ENCODE assay signal across 1 cellular context in the genomic region with DNA sequence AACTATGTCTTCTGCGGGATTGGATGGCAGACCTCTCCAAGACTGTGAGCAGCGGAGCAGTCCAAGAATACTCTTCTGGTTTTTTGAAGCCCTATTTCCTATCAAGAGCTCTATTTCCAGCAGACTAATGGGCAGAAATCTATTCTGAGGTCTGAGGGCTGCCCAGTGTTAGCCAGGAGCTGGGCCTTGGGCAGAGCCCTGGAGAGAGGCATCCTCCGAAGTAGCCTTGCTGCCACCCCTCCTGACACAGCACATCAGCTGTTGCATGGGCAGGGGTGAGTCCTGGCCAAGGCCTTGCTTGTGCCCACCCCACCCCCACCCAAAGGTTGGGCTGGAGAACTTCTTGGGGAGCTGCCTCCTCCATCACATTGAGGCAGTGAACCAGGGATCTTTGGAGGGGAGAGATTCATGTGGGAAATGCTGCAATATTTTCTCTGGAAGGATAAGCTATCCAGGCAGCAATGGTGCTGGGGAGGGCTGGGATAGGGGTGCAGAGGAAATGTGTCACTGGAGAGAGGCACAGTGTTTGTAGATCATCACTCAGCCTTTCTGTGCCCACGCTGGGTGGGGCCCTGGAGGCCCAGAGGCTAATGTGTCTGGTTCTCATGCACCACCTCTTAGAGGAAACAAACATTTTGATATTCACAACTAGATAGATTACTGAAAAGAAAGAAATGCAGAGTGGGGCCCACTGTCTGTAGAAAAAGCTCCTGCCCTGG.
TF ChIP-seq lines count a peak whose summit lies in the region.

No MANE protein-coding gene starts in this region.

TF ChIP-seq in WTC11, 78 proteins besides CTCF, POLR2A, EP300 and RAD21:
- no peak for TF ChIP-seq ZNF416 (CRISPR knock-in tag; IDR thresholded peaks at IDR 0.05)
- TF ChIP-seq, protein P1, sequence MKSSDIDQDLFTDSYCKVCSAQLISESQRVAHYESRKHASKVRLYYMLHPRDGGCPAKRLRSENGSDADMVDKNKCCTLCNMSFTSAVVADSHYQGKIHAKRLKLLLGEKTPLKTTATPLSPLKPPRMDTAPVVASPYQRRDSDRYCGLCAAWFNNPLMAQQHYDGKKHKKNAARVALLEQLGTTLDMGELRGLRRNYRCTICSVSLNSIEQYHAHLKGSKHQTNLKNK (CRISPR knock-in tag; IDR thresholded peaks at IDR 0.05): no peak
